Comparison of ENCODE assay signal across 8 cellular contexts in the genomic region with DNA sequence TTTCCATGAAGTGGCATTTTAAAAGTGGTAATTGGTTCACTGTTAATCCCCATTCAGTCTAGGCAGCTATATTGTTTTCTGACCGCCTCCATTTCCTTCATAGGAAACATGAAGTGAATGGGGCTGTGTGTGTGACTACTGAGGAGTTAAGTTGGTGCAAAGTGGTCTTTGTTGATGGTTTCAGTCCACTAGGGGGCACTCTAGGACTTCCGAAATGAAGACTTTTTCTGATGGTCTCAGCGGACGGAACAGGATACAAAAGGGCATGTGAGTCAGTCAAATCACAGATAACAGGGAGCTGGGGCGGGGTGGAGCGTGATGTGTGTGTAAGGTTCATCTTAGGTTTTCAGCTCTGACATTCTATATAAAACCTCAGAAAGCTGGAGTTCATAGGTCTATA.
A peak's percentile ranks its signal among the peaks of the same experiment; 100 is the strongest.
DNase-seq lines count a peak whose midpoint lies in the region; ATAC-seq and TF ChIP-seq lines count a peak whose summit lies in the region.

No MANE protein-coding gene starts in this region.

- no peaks in the 10 kb centered on the region for H3K9me3 ChIP-seq in DND-41 (ENCODE audit: insufficient read depth, low read length, severe bottlenecking)
- no peaks in the 10 kb centered on the region for H3K9me3 ChIP-seq in esophagus muscularis mucosa
- H3K9me3 ChIP-seq in testis = no peaks in the 10 kb centered on the region

- no peak overlapping the region for H2AFZ ChIP-seq in DND-41 (ENCODE audit: low read depth, low read length)

- peak; percentile 82 for DNase-seq in DND-41
- peak; percentile 55 for DNase-seq in NK-92 treated with Interleukin-12 subunit alpha and Interleukin-12 subunit beta, amount 100 ng/mL, for 24 hours (lab: John Stamatoyannopoulos, UW)
- peak; percentile 77 for DNase-seq in activated CD8-positive, alpha-beta memory T cell treated with anti-CD3 and anti-CD28 coated beads for 24 hours
- DNase-seq in esophagus muscularis mucosa (ENCODE audit: extremely low spot score) = no peak
- DNase-seq in testis = peak; percentile 85
- no peak for DNase-seq in mesenteric fat pad (ENCODE audit: low spot score)

- H3K9ac ChIP-seq in DND-41 (ENCODE audit: low read depth, low read length) = no peak overlapping the region

- H3K27ac Mint-ChIP-seq in nephron = no peak overlapping the region

- intact Hi-C loops in esophagus muscularis mucosa (cut with DNase I) (no loop called here), testis (cut with DNase I; ENCODE audit: low total_unique reads) (no loop called here)

- H3K27ac ChIP-seq in DND-41 (ENCODE audit: low read length) (no peak overlapping the region), esophagus muscularis mucosa (replicated peaks in 1 of 4) (no peak overlapping the region), testis (no peak overlapping the region)

- H3K4me3 ChIP-seq in DND-41 (ENCODE audit: low read depth in 1 of 2, low read length in 2 of 2) (no peak overlapping the region), esophagus muscularis mucosa (no peak overlapping the region), testis (no peak overlapping the region)

- H3K4me2 ChIP-seq in DND-41 (ENCODE audit: insufficient read depth, low read length) = no peak overlapping the region

- H3K79me2 ChIP-seq in DND-41 (ENCODE audit: insufficient read depth, low read length) = no peaks in the 10 kb centered on the region

- TF ChIP-seq POLR2A in esophagus muscularis mucosa (IDR thresholded peaks at IDR 0.05; ENCODE audit: low read depth) (no peak), testis (IDR thresholded peaks at IDR 0.05) (no peak)

- H3K9me3 Mint-ChIP-seq in nephron = no peaks in the 10 kb centered on the region

- ATAC-seq in DND-41 (ENCODE audit: insufficient read depth, low read depth) = peak; percentile 93
- ATAC-seq in HG02885 (IDR thresholded peaks at IDR 0.05; ENCODE audit: poor library complexity, unreplicated experiment) = peak; percentile 59

- no peaks in the 10 kb centered on the region for H4K20me1 ChIP-seq in DND-41 (ENCODE audit: insufficient read depth, low read length)

- H3K27me3 ChIP-seq in DND-41 (ENCODE audit: insufficient read depth, low read length, poor library complexity) = peaks cover 24% of the 10 kb centered on the region
- no peaks in the 10 kb centered on the region for H3K27me3 ChIP-seq in esophagus muscularis mucosa
- H3K27me3 ChIP-seq in testis = no peaks in the 10 kb centered on the region

- H3K4me1 Mint-ChIP-seq in nephron = no peaks in the 10 kb centered on the region

- H3K4me1 ChIP-seq in DND-41 (ENCODE audit: insufficient read depth, low read length) (peaks cover 11% of the 10 kb centered on the region; the same call in 1 of the 2 replicates), esophagus muscularis mucosa (no peaks in the 10 kb centered on the region), testis (no peaks in the 10 kb centered on the region)

- no peaks in the 10 kb centered on the region for H3K36me3 Mint-ChIP-seq in nephron (ENCODE audit: low read depth)

- H3K27me3 Mint-ChIP-seq in nephron (ENCODE audit: low read depth) = no peaks in the 10 kb centered on the region

- peak; percentile 90 for TF ChIP-seq CTCF in DND-41 (IDR thresholded peaks at IDR 0.05; ENCODE audit: borderline replicate concordance, extremely low read depth, low read length, poor library complexity, severe bottlenecking)
- peak; percentile 13 to 38 (median 26) for TF ChIP-seq CTCF in esophagus muscularis mucosa (IDR thresholded peaks at IDR 0.05)
- peak; percentile 36 to 58 (median 45) for TF ChIP-seq CTCF in nephron (IDR thresholded peaks at IDR 0.05; ENCODE audit: unreplicated experiment in 3 of 3)
- peak in 2 of 3 experiments; percentile 39 to 54 for TF ChIP-seq CTCF in testis (IDR thresholded peaks at IDR 0.05)

- H3K4me3 Mint-ChIP-seq in nephron = no peak overlapping the region

- no peaks in the 10 kb centered on the region for H3K36me3 ChIP-seq in DND-41 (ENCODE audit: insufficient read depth, low read length)
- H3K36me3 ChIP-seq in esophagus muscularis mucosa = no peaks in the 10 kb centered on the region
- H3K36me3 ChIP-seq in testis (ENCODE audit: low read depth, missing control alignments) = no peaks in the 10 kb centered on the region

- 14% methylated on average over 6 of the region's 6 CpGs for WGBS in esophagus muscularis mucosa
- 8 to 9% methylated on average over 6 of the region's 6 CpGs for WGBS in testis, 2 donors

- no peak for TF ChIP-seq EP300 in esophagus muscularis mucosa (IDR thresholded peaks at IDR 0.05)

Comparison
In these comparisons a context has a peak if more than half of its experiments do, and no peak if none do; other contexts are left out.
1. DNase-seq: peak in DND-41 (single experiment), NK-92 treated with Interleukin-12 subunit alpha and Interleukin-12 subunit beta, amount 100 ng/mL, for 24 hours (single experiment), activated CD8-positive, alpha-beta memory T cell treated with anti-CD3 and anti-CD28 coated beads for 24 hours (single experiment) and testis (single experiment); none in esophagus muscularis mucosa (single experiment) and mesenteric fat pad (single experiment).
2. CTCF ChIP-seq: peak in every context shown above with its lines; median percentile 90 in DND-41; 46 in testis; 45 in nephron; 26 in esophagus muscularis mucosa.